8 cellular contexts compared by ENCODE assay signal in genomic region chr20:51385941-51386530, GRCh38.
DNase-seq lines count a peak whose midpoint lies in the region; ATAC-seq and TF ChIP-seq lines count a peak whose summit lies in the region.

No MANE protein-coding gene starts in this region.

- WGBS in liver = 89% methylated on average over 4 of the region's 4 CpGs

- H3K36me3 ChIP-seq in PC-3 (ENCODE audit: low read depth, low read length) = no peaks in the 10 kb centered on the region
- H3K36me3 ChIP-seq in liver (ENCODE audit: control insufficient read depth in 4 of 4, insufficient read depth in 3 of 4, low read depth in 1 of 4, low read length in 3 of 4) = peaks cover 0 to 2% (median under 1%) of the 10 kb centered on the region in 4 donors

- peaks cover 64% of the 10 kb centered on the region for H3K4me1 ChIP-seq in PC-3 (ENCODE audit: insufficient read depth, low read length)
- peaks cover 6 to 23% (median 20%) of the 10 kb centered on the region in 4 donors for H3K4me1 ChIP-seq in liver (ENCODE audit: control insufficient read depth in 4 of 4, insufficient read depth in 4 of 4, low read length in 3 of 4)

- peak; percentile 71 for DNase-seq in AG20443 (ENCODE audit: low spot score)
- peak; percentile 63 for DNase-seq in GM13976 (ENCODE audit: low spot score)
- peak; percentile 74 for DNase-seq in PC-3
- DNase-seq in kidney glomerular epithelial cell (lab: John Stamatoyannopoulos, UW) = no peak
- DNase-seq in NCI-H524 treated with DMSO at 0.1 percent for 48 hours (lab: John Stamatoyannopoulos, UW) = no peak

- H3K9ac ChIP-seq in PC-3 (ENCODE audit: low read length) = no peak overlapping the region
- no peak overlapping the region for H3K9ac ChIP-seq in liver (ENCODE audit: low read depth in 1 of 2, low read length in 2 of 2)

- peaks cover 7% of the 10 kb centered on the region for H3K27me3 Mint-ChIP-seq in brain

- TF ChIP-seq CTCF in GM13976 (IDR thresholded peaks at IDR 0.05; ENCODE audit: borderline replicate concordance, control extremely low read depth, extremely low read depth, insufficient read depth, missing control alignments) (peak; percentile 44), PC-3 (conservative IDR thresholded peaks at IDR 0.05; ENCODE audit: low read depth, low read length) (peak; percentile 95), brain (conservative IDR thresholded peaks at IDR 0.05) (peak; percentile 55 to 68), liver (IDR thresholded peaks at IDR 0.05; ENCODE audit: low read depth, low read length, missing input control) (peak; percentile 47)

- H3K9me3 ChIP-seq in PC-3 (ENCODE audit: low read length) (no peaks in the 10 kb centered on the region), liver (ENCODE audit: control insufficient read depth in 4 of 4, low read length in 3 of 4) (no peaks in the 10 kb centered on the region)

- H2AFZ ChIP-seq in PC-3 (ENCODE audit: low read length) = no peak overlapping the region

- H3F3A ChIP-seq in PC-3 (ENCODE audit: low read length, unreplicated experiment) = peaks cover 9% of the 10 kb centered on the region

- ATAC-seq in PC-3 (no peak), HG02938 (IDR thresholded peaks at IDR 0.05; ENCODE audit: unreplicated experiment) (no peak)

- H3K4me1 Mint-ChIP-seq in brain = no peaks in the 10 kb centered on the region

- H3K4me3 ChIP-seq in PC-3 (ENCODE audit: low read length) (no peak overlapping the region), liver (ENCODE audit: low read depth in 1 of 3, low read length in 3 of 3) (no peak overlapping the region)

- H3K27me3 ChIP-seq in PC-3 (ENCODE audit: low read length) (no peaks in the 10 kb centered on the region), liver (ENCODE audit: control insufficient read depth in 4 of 4, insufficient read depth in 4 of 4, low read length in 3 of 4) (no peaks in the 10 kb centered on the region)

- CTCF ChIA-PET in PC-3 (lab: Charles Lee) = interaction anchor here (1.0 to 1.4 kb wide), 3 partner anchors 61 to 200 kb away, joined by 3 to 8 read pairs (median 5); no protein-coding TSS in a partner anchor

- BruUV-seq in PC-3 (replicated peaks; lab: Mats Ljungman, UMichigan) = no TSS peak

- H3K27ac Mint-ChIP-seq in brain = no peak overlapping the region

- no peaks in the 10 kb centered on the region for H3K79me2 ChIP-seq in PC-3 (ENCODE audit: low read length)

- no peak overlapping the region for H3K4me2 ChIP-seq in PC-3 (ENCODE audit: low read length)

- no peaks in the 10 kb centered on the region for H3K9me3 Mint-ChIP-seq in brain

- intact Hi-C loops in PC-3 (cut with micrococcal nuclease) = loop anchor here (5.0 to 10.0 kb wide), 3 partner anchors 101 to 401 kb away; partner anchors contain the start of gene NFATC2

- H3K36me3 Mint-ChIP-seq in brain = no peaks in the 10 kb centered on the region

- in situ Hi-C loops in GM13976 (cut with MboI; ENCODE audit: low sequenced_read_pairs, unreplicated experiment) = no loop called here

- H3K27ac ChIP-seq in PC-3 (ENCODE audit: low read length) (no peak overlapping the region; the same call in 1 of the 2 replicates), liver (ENCODE audit: low read depth in 1 of 2, low read length in 2 of 2) (no peak overlapping the region)

- TF ChIP-seq RAD21 in liver (IDR thresholded peaks at IDR 0.05) = peak; percentile 74 to 79

- H3K4me3 Mint-ChIP-seq in brain = no peak overlapping the region

- no peaks in the 10 kb centered on the region for H4K20me1 ChIP-seq in PC-3 (ENCODE audit: low read length)

- POLR2A ChIA-PET in PC-3 (lab: Charles Lee; ENCODE audit: unreplicated experiment) = interaction anchor here (0.5 to 0.6 kb wide), 2 partner anchors 284 to 404 kb away, joined by 3 to 7 read pairs; no protein-coding TSS in a partner anchor

- H3K9me2 ChIP-seq in PC-3 (replicated peaks; ENCODE audit: low read length) = no peaks in the 10 kb centered on the region

TF ChIP-seq in liver, 16 proteins besides CTCF, POLR2A, EP300 and RAD21:
- no peak for TF ChIP-seq NR2F2 (IDR thresholded peaks at IDR 0.05)
- no peak for TF ChIP-seq FOXA2 (IDR thresholded peaks at IDR 0.05)
- TF ChIP-seq JUND (IDR thresholded peaks at IDR 0.05) = no peak
- TF ChIP-seq FOXA1 (IDR thresholded peaks at IDR 0.05) = no peak
- TF ChIP-seq, protein P1, sequence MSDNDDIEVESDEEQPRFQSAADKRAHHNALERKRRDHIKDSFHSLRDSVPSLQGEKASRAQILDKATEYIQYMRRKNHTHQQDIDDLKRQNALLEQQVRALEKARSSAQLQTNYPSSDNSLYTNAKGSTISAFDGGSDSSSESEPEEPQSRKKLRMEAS (IDR thresholded peaks at IDR 0.05) = no peak
- no peak for TF ChIP-seq ATF3 (IDR thresholded peaks at IDR 0.05)
- no peak for TF ChIP-seq TAF1 (conservative IDR thresholded peaks at IDR 0.05)
- TF ChIP-seq REST (IDR thresholded peaks at IDR 0.05) = no peak
- TF ChIP-seq HNF4G (IDR thresholded peaks at IDR 0.05) = no peak
- TF ChIP-seq, protein P2, sequence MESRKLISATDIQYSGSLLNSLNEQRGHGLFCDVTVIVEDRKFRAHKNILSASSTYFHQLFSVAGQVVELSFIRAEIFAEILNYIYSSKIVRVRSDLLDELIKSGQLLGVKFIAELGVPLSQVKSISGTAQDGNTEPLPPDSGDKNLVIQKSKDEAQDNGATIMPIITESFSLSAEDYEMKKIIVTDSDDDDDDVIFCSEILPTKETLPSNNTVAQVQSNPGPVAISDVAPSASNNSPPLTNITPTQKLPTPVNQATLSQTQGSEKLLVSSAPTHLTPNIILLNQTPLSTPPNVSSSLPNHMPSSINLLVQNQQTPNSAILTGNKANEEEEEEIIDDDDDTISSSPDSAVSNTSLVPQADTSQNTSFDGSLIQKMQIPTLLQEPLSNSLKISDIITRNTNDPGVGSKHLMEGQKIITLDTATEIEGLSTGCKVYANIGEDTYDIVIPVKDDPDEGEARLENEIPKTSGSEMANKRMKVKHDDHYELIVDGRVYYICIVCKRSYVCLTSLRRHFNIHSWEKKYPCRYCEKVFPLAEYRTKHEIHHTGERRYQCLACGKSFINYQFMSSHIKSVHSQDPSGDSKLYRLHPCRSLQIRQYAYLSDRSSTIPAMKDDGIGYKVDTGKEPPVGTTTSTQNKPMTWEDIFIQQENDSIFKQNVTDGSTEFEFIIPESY (IDR thresholded peaks at IDR 0.05) = no peak
- no peak for TF ChIP-seq RXRA (IDR thresholded peaks at IDR 0.05)
- TF ChIP-seq EGR1 (IDR thresholded peaks at IDR 0.05; ENCODE audit: low read depth in 2 of 2) = no peak
- no peak for TF ChIP-seq SP1 (IDR thresholded peaks at IDR 0.05)
- TF ChIP-seq YY1 (IDR thresholded peaks at IDR 0.05) = no peak
- no peak for TF ChIP-seq HNF4A (conservative IDR thresholded peaks at IDR 0.05)
- TF ChIP-seq GABPA (IDR thresholded peaks at IDR 0.05 in 1 of 2, conservative IDR thresholded peaks at IDR 0.05 in 1 of 2) = no peak

Comparison
In these comparisons a context has a peak if more than half of its experiments do, and no peak if none do; other contexts are left out.
1. DNase-seq: peak in AG20443 (single experiment), GM13976 (single experiment) and PC-3 (single experiment); none in kidney glomerular epithelial cell (single experiment) and NCI-H524 treated with DMSO at 0.1 percent for 48 hours (single experiment).
2. CTCF ChIP-seq: peak in every context shown above with its lines; median percentile 95 in PC-3; 62 in brain; 47 in liver; 44 in GM13976.